15 cellular contexts compared by ENCODE assay signal in genomic region chr20:10735195-10735949, GRCh38.
DNase-seq lines count a peak whose midpoint lies in the region; ATAC-seq and TF ChIP-seq lines count a peak whose summit lies in the region.
"Had no signal": no experiment of that assay in that cellular context is flagged by ENCODE, and none has a peak within 500 bp of the region (broad histone marks: within the 10 kb centered on the region; RNA-seq: fewer than 3 reads in every experiment).

No MANE protein-coding gene starts in this region.

- peaks cover 3% of the 10 kb centered on the region for H3K27me3 Mint-ChIP-seq in nephron progenitor cell (ENCODE audit: low read depth, poor library complexity)
- peaks cover 16% of the 10 kb centered on the region for H3K27me3 Mint-ChIP-seq in activated naive CD8-positive, alpha-beta T cell treated with anti-CD3 and anti-CD28 coated beads for 36 hours
- H3K27me3 Mint-ChIP-seq in activated naive CD4-positive, alpha-beta T cell treated with anti-CD3 and anti-CD28 coated beads, Interleukin-2, amount 10 ng/mL, durations not matched to agents 7 days and 5 days, result peaks cover 3% of the 10 kb centered on the region

- H3K4me1 ChIP-seq in tibial artery, result peaks cover 0 to 56% (median 26%) of the 10 kb centered on the region in 4 donors
- H3K4me1 ChIP-seq: BE2C had no signal

- peaks cover under 1% of the 10 kb centered on the region for H3K9me3 Mint-ChIP-seq in nephron progenitor cell
- no peaks in the 10 kb centered on the region for H3K9me3 Mint-ChIP-seq in activated naive CD8-positive, alpha-beta T cell treated with anti-CD3 and anti-CD28 coated beads for 36 hours
- H3K9me3 Mint-ChIP-seq in activated naive CD4-positive, alpha-beta T cell treated with anti-CD3 and anti-CD28 coated beads, Interleukin-2, amount 10 ng/mL, durations not matched to agents 7 days and 5 days, result peaks cover 1% of the 10 kb centered on the region
- H3K9me3 Mint-ChIP-seq: CD4-positive, alpha-beta T cell; H9 had no signal

- no peaks in the 10 kb centered on the region for H3K27me3 ChIP-seq in tibial artery
- H3K27me3 ChIP-seq: MG63 had no signal

- no peaks in the 10 kb centered on the region for H3K36me3 ChIP-seq in tibial artery
- H3K36me3 ChIP-seq: BE2C, MG63 had no signal

- no peaks in the 10 kb centered on the region for H3K9me3 ChIP-seq in tibial artery
- H3K9me3 ChIP-seq: BE2C, MG63 had no signal

- H3K27ac Mint-ChIP-seq in nephron progenitor cell, result peak overlapping the region; percentile 46
- H3K27ac Mint-ChIP-seq in activated naive CD8-positive, alpha-beta T cell treated with anti-CD3 and anti-CD28 coated beads for 36 hours, result no peak overlapping the region
- H3K27ac Mint-ChIP-seq in activated naive CD4-positive, alpha-beta T cell treated with anti-CD3 and anti-CD28 coated beads, Interleukin-2, amount 10 ng/mL, durations not matched to agents 7 days and 5 days, result no peak overlapping the region
- H3K27ac Mint-ChIP-seq: CD4-positive, alpha-beta T cell; H9 had no signal

- TF ChIP-seq CTCF in nephron progenitor cell (IDR thresholded peaks at IDR 0.05) (no peak), tibial artery (IDR thresholded peaks at IDR 0.05) (no peak)

- ATAC-seq in left cardiac atrium, result peak; percentile 39 to 40

- peaks cover 28% of the 10 kb centered on the region for H3K4me1 Mint-ChIP-seq in nephron progenitor cell
- H3K4me1 Mint-ChIP-seq in activated naive CD8-positive, alpha-beta T cell treated with anti-CD3 and anti-CD28 coated beads for 36 hours, result no peaks in the 10 kb centered on the region
- no peaks in the 10 kb centered on the region for H3K4me1 Mint-ChIP-seq in activated naive CD4-positive, alpha-beta T cell treated with anti-CD3 and anti-CD28 coated beads, Interleukin-2, amount 10 ng/mL, durations not matched to agents 7 days and 5 days
- H3K4me1 Mint-ChIP-seq: H9 had no signal

- no peaks in the 10 kb centered on the region for H3K36me3 Mint-ChIP-seq in nephron progenitor cell (ENCODE audit: low read depth)
- no peaks in the 10 kb centered on the region for H3K36me3 Mint-ChIP-seq in activated naive CD8-positive, alpha-beta T cell treated with anti-CD3 and anti-CD28 coated beads for 36 hours
- H3K36me3 Mint-ChIP-seq in activated naive CD4-positive, alpha-beta T cell treated with anti-CD3 and anti-CD28 coated beads, Interleukin-2, amount 10 ng/mL, durations not matched to agents 7 days and 5 days, result no peaks in the 10 kb centered on the region

- H3K27ac ChIP-seq in tibial artery, result peak overlapping the region; percentile 39 to 72

- DNase-seq in cerebellar cortex (ENCODE audit: low spot score) (peak; percentile 5), left cardiac atrium (no peak), nephron progenitor cell (no peak), tibial artery (no peak), SHP77 (lab: John Stamatoyannopoulos, UW) (no peak)
- no peak for DNase-seq in activated naive CD8-positive, alpha-beta T cell treated with anti-CD3 and anti-CD28 coated beads for 36 hours
- DNase-seq in activated naive CD4-positive, alpha-beta T cell treated with anti-CD3 and anti-CD28 coated beads, Interleukin-2, amount 10 ng/mL, durations not matched to agents 7 days and 5 days, result no peak
- DNase-seq: BE2C; Calu3; CD4-positive, alpha-beta T cell; DMS53; H9; MG63; NCI-H1092; NCI-H510A treated with DMSO at 0.1 percent for 48 hours had no signal

- no peak overlapping the region for H3K4me3 ChIP-seq in tibial artery
- H3K4me3 ChIP-seq: MG63 had no signal

- intact Hi-C loops in left cardiac atrium (cut with DNase I) (no loop called here), tibial artery (cut with DNase I; ENCODE audit: low total_unique reads) (no loop called here)

- no peak overlapping the region for H3K4me3 Mint-ChIP-seq in nephron progenitor cell
- H3K4me3 Mint-ChIP-seq in activated naive CD8-positive, alpha-beta T cell treated with anti-CD3 and anti-CD28 coated beads for 36 hours, result no peak overlapping the region
- H3K4me3 Mint-ChIP-seq in activated naive CD4-positive, alpha-beta T cell treated with anti-CD3 and anti-CD28 coated beads, Interleukin-2, amount 10 ng/mL, durations not matched to agents 7 days and 5 days, result no peak overlapping the region
- H3K4me3 Mint-ChIP-seq: CD4-positive, alpha-beta T cell; H9 had no signal

- CTCF ChIA-PET in activated naive CD4-positive, alpha-beta T cell treated with anti-CD3 and anti-CD28 coated beads, Interleukin-2, amount 10 ng/mL, durations not matched to agents 7 days and 5 days (lab: Charles Lee), result interaction anchor here (0.6 kb wide), 1 partner anchor 81 kb away, joined by 3 read pairs; no protein-coding TSS in a partner anchor
